17 cellular contexts compared by ENCODE assay signal in the genomic region with DNA sequence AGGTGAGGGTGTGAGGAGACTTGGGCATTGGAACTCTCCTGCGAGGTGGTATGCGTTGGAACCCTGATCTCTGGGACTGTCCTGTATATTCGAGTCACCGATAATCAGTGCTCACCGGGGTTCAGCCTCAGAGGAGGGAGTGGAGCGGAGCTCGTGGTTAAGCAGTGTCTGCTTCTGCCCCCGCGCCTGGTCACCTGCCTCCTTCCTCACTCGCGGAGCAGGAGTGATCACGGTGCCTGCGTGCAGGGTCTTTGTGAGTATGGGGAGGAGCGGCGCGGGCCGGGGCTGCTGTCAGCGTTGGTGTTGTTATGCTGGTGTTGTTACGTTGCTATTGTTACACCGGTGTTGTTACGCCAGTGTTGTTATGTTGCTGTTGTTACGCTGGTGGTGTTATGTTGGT.
"Had no signal": no experiment of that assay in that cellular context is flagged by ENCODE, and none has a peak within 500 bp of the region (broad histone marks: within the 10 kb centered on the region; RNA-seq: fewer than 3 reads in every experiment).

No MANE protein-coding gene starts in this region.

- H3K9me3 Mint-ChIP-seq: dendritic cell treated with granulocyte-macrophage colony-stimulating factor and Interleukin-4, amounts not matched to agents 40 ng/mL and 50 ng/mL, for 4 days had no signal

- DNase-seq: activated CD4-positive, alpha-beta T cell treated with anti-CD3 and anti-CD28 coated beads for 1 hour; activated CD4-positive, alpha-beta T cell treated with anti-CD3 and anti-CD28 coated beads, Interleukin-2, amount 50 U/mL, for 48 hours; amniotic stem cell; effector memory CD4-positive, alpha-beta T cell; esophagus squamous epithelium; left colon; stimulated activated CD4-positive, alpha-beta T cell treated with anti-CD3 and anti-CD28 coated beads, Interleukin-2, amount 100 ng/mL, for 24 hours; SW 1271; T-helper 2 cell had no signal

- H3K9me3 ChIP-seq: esophagus squamous epithelium, tibial nerve, vagina had no signal

- H3K4me1 ChIP-seq: vagina had no signal

- H3K27me3 ChIP-seq: cardiac muscle cell, esophagus squamous epithelium, tibial nerve, vagina had no signal

- H3K4me3 ChIP-seq: cardiac muscle cell, esophagus squamous epithelium, tibial nerve, vagina had no signal

- H3K27me3 Mint-ChIP-seq: activated naive CD8-positive, alpha-beta T cell; dendritic cell treated with granulocyte-macrophage colony-stimulating factor and Interleukin-4, amounts not matched to agents 40 ng/mL and 50 ng/mL, for 4 days; stimulated activated naive CD8-positive, alpha-beta T cell treated with anti-CD3 and anti-CD28 coated beads, Interleukin-15, Interleukin-2, amounts not matched to agents 100 ng/mL and 50 ng/mL, for 24 hours had no signal

- H3K4me3 Mint-ChIP-seq: activated naive CD8-positive, alpha-beta T cell; activated T-helper 1 cell treated with anti-CD3 and anti-CD28 coated beads, Interleukin-12 subunit alpha, Interleukin-12 subunit beta, Interleukin-2, Interleukin-4 antibody, amounts not matched to agents 30 ng/mL and 10 ng/mL and 1 ng/mL, durations not matched to agents 14 hours and 24 hours and 36 hours; dendritic cell treated with granulocyte-macrophage colony-stimulating factor and Interleukin-4, amounts not matched to agents 40 ng/mL and 50 ng/mL, for 4 days; stimulated activated naive CD8-positive, alpha-beta T cell treated with anti-CD3 and anti-CD28 coated beads, Interleukin-15, Interleukin-2, amounts not matched to agents 100 ng/mL and 50 ng/mL, for 24 hours had no signal

- H3K27ac Mint-ChIP-seq: activated naive CD8-positive, alpha-beta T cell; activated T-helper 1 cell treated with anti-CD3 and anti-CD28 coated beads, Interleukin-12 subunit alpha, Interleukin-12 subunit beta, Interleukin-2, Interleukin-4 antibody, amounts not matched to agents 30 ng/mL and 10 ng/mL and 1 ng/mL, durations not matched to agents 14 hours and 24 hours and 36 hours; dendritic cell treated with granulocyte-macrophage colony-stimulating factor and Interleukin-4, amounts not matched to agents 40 ng/mL and 50 ng/mL, for 4 days; stimulated activated naive CD8-positive, alpha-beta T cell treated with anti-CD3 and anti-CD28 coated beads, Interleukin-15, Interleukin-2, amounts not matched to agents 100 ng/mL and 50 ng/mL, for 24 hours had no signal

- ATAC-seq: left colon had no signal

- H3K36me3 ChIP-seq: cardiac muscle cell had no signal

- H3K27ac ChIP-seq: cardiac muscle cell, esophagus squamous epithelium, tibial nerve, vagina, VCaP had no signal
